Comparison of ENCODE assay signal across 12 cellular contexts in genomic region chr17:6712058-6712853, GRCh38. TPM values are rescaled to one million over a fixed set of nuclear protein-coding genes. Genes with fewer than 3 reads are reported as not detected.
A peak's percentile ranks its signal among the peaks of the same experiment; 100 is the strongest.
DNase-seq lines count a peak whose midpoint lies in the region; ATAC-seq and TF ChIP-seq lines count a peak whose summit lies in the region.
"Had no signal": no experiment of that assay in that cellular context is flagged by ENCODE, and none has a peak within 500 bp of the region (broad histone marks: within the 10 kb centered on the region; RNA-seq: fewer than 3 reads in every experiment).

No MANE protein-coding gene starts in this region.

- intact Hi-C loops in breast epithelium (cut with DNase I; ENCODE audit: low total_unique reads): no loop called here
- intact Hi-C loops in right lobe of liver (cut with DNase I): no loop called here
- intact Hi-C loops in prostate gland (cut with DNase I): no loop called here

- H3K4me1 ChIP-seq in breast epithelium (peaks cover 8 to 11% of the 10 kb centered on the region in 2 donors), right lobe of liver (peaks cover 0 to 37% (median 6%) of the 10 kb centered on the region in 4 donors), prostate gland (replicated peaks) (no peaks in the 10 kb centered on the region)

- 21% methylated on average over 4 of the region's 11 CpGs for WGBS in right lobe of liver (ENCODE audit: insufficient coverage, low coverage, low lambda C conversion rate, missing lambda C conversion rate)
- 23% methylated on average over 11 of the region's 11 CpGs for WGBS in prostate gland

- TF ChIP-seq POLR2A in breast epithelium (IDR thresholded peaks at IDR 0.05) (no peak), right lobe of liver (IDR thresholded peaks at IDR 0.05) (peak; percentile 17), prostate gland (IDR thresholded peaks at IDR 0.05) (no peak)

- no peak for TF ChIP-seq CTCF in breast epithelium (IDR thresholded peaks at IDR 0.05)
- peak in 1 of 4 donors; percentile 8 for TF ChIP-seq CTCF in right lobe of liver (IDR thresholded peaks at IDR 0.05)
- TF ChIP-seq CTCF in prostate gland (IDR thresholded peaks at IDR 0.05): no peak

- peak overlapping the region; percentile 70 to 78 for H3K27ac ChIP-seq in breast epithelium
- peak overlapping the region; percentile 93 to 97 (median 95) for H3K27ac ChIP-seq in right lobe of liver
- no peak overlapping the region for H3K27ac ChIP-seq in prostate gland
- H3K27ac ChIP-seq: KMS-11, left lung had no signal

- peak; percentile 40 for DNase-seq in AG20443 (ENCODE audit: low spot score)
- peak; percentile 78 for DNase-seq in HuH-7.5 (ENCODE audit: low spot score)
- DNase-seq in breast epithelium (ENCODE audit: low spot score in 2 of 2): peak; percentile 63 to 64
- peak in 1 of 3 donors; percentile 60 for DNase-seq in right lobe of liver
- DNase-seq in prostate gland (ENCODE audit: low spot score): no peak
- DNase-seq: DMS79, left lung, SW 1271 had no signal

- H3K36me3 ChIP-seq in breast epithelium (no peaks in the 10 kb centered on the region), right lobe of liver (no peaks in the 10 kb centered on the region), prostate gland (no peaks in the 10 kb centered on the region)
- H3K36me3 ChIP-seq: left lung had no signal

- H3K4me3 ChIP-seq in breast epithelium: peak overlapping the region in 2 of 3 donors; percentile 41 to 66
- peak overlapping the region; percentile 58 to 88 (median 78) for H3K4me3 ChIP-seq in right lobe of liver
- H3K4me3 ChIP-seq in prostate gland: no peak overlapping the region

- ATAC-seq in right lobe of liver (no peak), GM21786 (IDR thresholded peaks at IDR 0.05; ENCODE audit: unreplicated experiment) (no peak), HG03175 (IDR thresholded peaks at IDR 0.05; ENCODE audit: unreplicated experiment) (no peak), HG02938 (IDR thresholded peaks at IDR 0.05; ENCODE audit: unreplicated experiment) (no peak)

- peaks cover 0 to 13% of the 10 kb centered on the region in 2 donors for H3K27me3 ChIP-seq in breast epithelium
- H3K27me3 ChIP-seq in right lobe of liver: no peaks in the 10 kb centered on the region
- H3K27me3 ChIP-seq in prostate gland (replicated peaks; ENCODE audit: insufficient read depth): peaks cover 7% of the 10 kb centered on the region

- H3K9me3 ChIP-seq in breast epithelium (peaks cover 0 to 8% of the 10 kb centered on the region in 2 donors), right lobe of liver (no peaks in the 10 kb centered on the region), prostate gland (no peaks in the 10 kb centered on the region)
- H3K9me3 ChIP-seq: left lung had no signal

RNA-seq across cellular contexts. Expression of gene SLC13A5, which starts 0.9 kb away (rescaled TPM):
- total RNA-seq in breast epithelium (under 1 TPM in 1 of 3 donors, not detected in 2; 0.32 TPM), right lobe of liver (100 to 1,000 TPM; 142 to 383 (median 264) TPM), prostate gland (1 to 10 TPM; 1.1 to 1.6 TPM)

RNA-seq across cellular contexts. Expression of gene XAF1, which starts 43.6 kb away (rescaled TPM):
- total RNA-seq in breast epithelium: 10 to 100 TPM; 15.2 to 25.6 (median 25.2) TPM
- 10 to 100 TPM; 15.9 to 76.8 (median 42.7) TPM for total RNA-seq in right lobe of liver
- 10 to 100 TPM; 10.4 to 21.8 TPM for total RNA-seq in prostate gland

Comparison
In these comparisons a context has a peak if more than half of its experiments do, and no peak if none do; other contexts are left out.
1. H3K27ac ChIP-seq: peak in breast epithelium (2 of 2) and right lobe of liver (3 of 3); none in prostate gland (0 of 2).
2. H3K4me3 ChIP-seq: peak in breast epithelium (2 of 3) and right lobe of liver (3 of 3); none in prostate gland (0 of 2).
3. RNA of gene SLC13A5, which starts 0.9 kb away (total RNA-seq): 142 to 383 TPM in right lobe of liver; 1.1 to 1.6 TPM in prostate gland and 0.32 TPM in breast epithelium; every median in the first group is over 10 times any median in the second.